In the genomic region with DNA sequence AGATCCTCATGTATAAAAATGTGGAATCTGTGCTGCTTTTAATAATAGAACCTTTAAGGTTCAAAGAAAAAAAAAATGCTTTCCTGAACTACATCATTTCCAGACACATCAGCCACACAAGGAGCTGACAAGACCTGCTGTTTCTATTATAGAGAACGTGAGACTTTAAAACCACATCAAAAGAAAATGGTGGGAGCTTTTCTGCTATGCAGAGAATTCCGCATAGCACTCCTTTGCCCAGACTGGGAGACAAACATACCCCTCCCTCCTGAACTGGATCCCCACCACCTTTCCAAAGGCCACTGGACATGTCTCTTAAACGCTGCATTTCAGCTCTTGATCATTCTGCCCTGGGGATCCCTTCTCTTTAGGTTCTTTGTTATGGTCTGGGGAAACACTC, we compare ENCODE assay signal across 17 cellular contexts.
"Had no signal": no experiment of that assay in that cellular context is flagged by ENCODE, and none has a peak within 500 bp of the region (broad histone marks: within the 10 kb centered on the region; RNA-seq: fewer than 3 reads in every experiment).

No MANE protein-coding gene starts in this region.

- H3K27ac ChIP-seq: heart right ventricle, lower lobe of right lung, neutrophil, uterus had no signal

- H3K4me1 ChIP-seq: uterus had no signal

- H3K27ac Mint-ChIP-seq: activated CD4-positive, alpha-beta memory T cell treated with anti-CD3 and anti-CD28 coated beads for 36 hours; activated naive CD8-positive, alpha-beta T cell treated with anti-CD3 and anti-CD28 coated beads, Interleukin-2, amount 10 ng/mL, durations not matched to agents 7 days and 5 days; endodermal cell; naive B cell; stimulated activated naive B cell treated with anti-CD40 and anti-IgM and Interleukin-4, amounts not matched to agents 10 μg/mL and 1 μg/mL and 100 μg/mL, for 72 hours had no signal

- H3K4me3 Mint-ChIP-seq: activated CD4-positive, alpha-beta memory T cell treated with anti-CD3 and anti-CD28 coated beads for 36 hours; activated naive CD8-positive, alpha-beta T cell treated with anti-CD3 and anti-CD28 coated beads, Interleukin-2, amount 10 ng/mL, durations not matched to agents 7 days and 5 days; activated T-cell treated with anti-CD3 and anti-CD28 coated beads, Interleukin-2, amount 50 U/mL, for 4 hours; endodermal cell; naive B cell; stimulated activated naive B cell treated with anti-CD40 and anti-IgM and Interleukin-4, amounts not matched to agents 10 μg/mL and 1 μg/mL and 100 μg/mL, for 72 hours had no signal

- ATAC-seq: activated T-cell treated with anti-CD3 and anti-CD28 coated beads, Interleukin-2, amount 50 U/mL, for 4 hours; heart right ventricle; left cardiac atrium; lower lobe of right lung; stimulated activated naive B cell treated with anti-CD40 and anti-IgM and Interleukin-4, amounts not matched to agents 10 μg/mL and 1 μg/mL and 100 μg/mL, for 72 hours had no signal

- DNase-seq: activated CD4-positive, alpha-beta memory T cell treated with anti-CD3 and anti-CD28 coated beads for 36 hours; activated gamma-delta T cell; activated naive CD8-positive, alpha-beta T cell treated with anti-CD3 and anti-CD28 coated beads, Interleukin-2, amount 10 ng/mL, durations not matched to agents 7 days and 5 days; activated T-cell treated with anti-CD3 and anti-CD28 coated beads, Interleukin-2, amount 50 U/mL, for 4 hours; dermis blood vessel endothelial cell; endodermal cell; heart right ventricle; left cardiac atrium; lower lobe of right lung; naive B cell; posterior cingulate gyrus; stimulated activated CD4-positive, alpha-beta T cell treated with anti-CD3 and anti-CD28 coated beads, Interleukin-4, amount 100 ng/mL, for 1 hour; stimulated activated naive B cell treated with anti-CD40 and anti-IgM and Interleukin-4, amounts not matched to agents 10 μg/mL and 1 μg/mL and 100 μg/mL, for 72 hours; uterus had no signal

- FAIRE-seq: frontal cortex had no signal

- H3K27me3 ChIP-seq: heart right ventricle, neutrophil, tibial nerve, uterus had no signal

- H3K9me3 ChIP-seq: heart right ventricle, lower lobe of right lung, neutrophil, tibial nerve, uterus had no signal

- H3K36me3 ChIP-seq: neutrophil, uterus had no signal

- H3K4me3 ChIP-seq: heart right ventricle, lower lobe of right lung, tibial nerve, uterus had no signal

- H3K9me3 Mint-ChIP-seq: activated CD4-positive, alpha-beta memory T cell treated with anti-CD3 and anti-CD28 coated beads for 36 hours; activated naive CD8-positive, alpha-beta T cell treated with anti-CD3 and anti-CD28 coated beads, Interleukin-2, amount 10 ng/mL, durations not matched to agents 7 days and 5 days; activated T-cell treated with anti-CD3 and anti-CD28 coated beads, Interleukin-2, amount 50 U/mL, for 4 hours; endodermal cell; naive B cell; stimulated activated naive B cell treated with anti-CD40 and anti-IgM and Interleukin-4, amounts not matched to agents 10 μg/mL and 1 μg/mL and 100 μg/mL, for 72 hours had no signal

- H3K27me3 Mint-ChIP-seq: activated CD4-positive, alpha-beta memory T cell treated with anti-CD3 and anti-CD28 coated beads for 36 hours; activated naive CD8-positive, alpha-beta T cell treated with anti-CD3 and anti-CD28 coated beads, Interleukin-2, amount 10 ng/mL, durations not matched to agents 7 days and 5 days; naive B cell; stimulated activated naive B cell treated with anti-CD40 and anti-IgM and Interleukin-4, amounts not matched to agents 10 μg/mL and 1 μg/mL and 100 μg/mL, for 72 hours had no signal
